27 cellular contexts compared by ENCODE assay signal in the genomic region with DNA sequence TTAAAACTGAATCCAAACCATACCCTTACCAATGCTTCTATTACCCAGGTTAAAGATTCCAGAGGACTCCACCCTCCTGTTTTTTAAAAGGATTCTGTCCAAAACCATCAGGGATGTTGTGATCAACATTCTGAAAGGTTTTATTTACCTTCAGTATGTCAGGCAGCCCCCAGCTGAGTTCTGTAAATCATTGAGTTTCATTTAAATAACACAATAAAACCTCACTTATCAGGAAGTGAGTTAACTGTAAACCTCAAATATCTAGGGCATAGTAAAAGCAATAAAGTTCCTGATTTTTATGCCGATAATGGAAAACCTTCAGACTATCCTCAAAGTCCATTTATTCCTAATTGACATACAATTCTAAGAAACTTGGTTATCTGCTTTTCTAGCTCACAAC.
"Had no signal": no experiment of that assay in that cellular context is flagged by ENCODE, and none has a peak within 500 bp of the region (broad histone marks: within the 10 kb centered on the region; RNA-seq: fewer than 3 reads in every experiment).

No MANE protein-coding gene starts in this region.

- H3K9ac ChIP-seq: parathyroid adenoma had no signal

- H3K9me3 ChIP-seq: left lung, lower lobe of right lung, neutrophil, right atrium auricular region, right lobe of liver, tibial nerve, uterus had no signal

- H3K79me2 ChIP-seq: parathyroid adenoma had no signal

- H3K4me3 Mint-ChIP-seq: naive thymus-derived CD8-positive, alpha-beta T cell; nephron; neural crest cell; stimulated activated memory B cell treated with anti-CD40 and anti-IgM and Interleukin-4, amounts not matched to agents 10 μg/mL and 1 μg/mL and 100 μg/mL, for 72 hours; stimulated activated naive CD8-positive, alpha-beta T cell treated with anti-CD3 and anti-CD28 coated beads, Interleukin-15, amount 100 ng/mL, for 72 hours; type B pancreatic cell had no signal

- ATAC-seq: left cardiac atrium; left lung; lower lobe of right lung; naive thymus-derived CD8-positive, alpha-beta T cell; right lobe of liver; stimulated activated memory B cell treated with anti-CD40 and anti-IgM and Interleukin-4, amounts not matched to agents 10 μg/mL and 1 μg/mL and 100 μg/mL, for 72 hours; stimulated activated naive CD8-positive, alpha-beta T cell treated with anti-CD3 and anti-CD28 coated beads, Interleukin-15, amount 100 ng/mL, for 72 hours had no signal

- H3K27ac Mint-ChIP-seq: nephron; progenitor cell of endocrine pancreas; stimulated activated memory B cell treated with anti-CD40 and anti-IgM and Interleukin-4, amounts not matched to agents 10 μg/mL and 1 μg/mL and 100 μg/mL, for 72 hours; type B pancreatic cell had no signal

- H3K36me3 ChIP-seq: left lung, lower lobe of right lung, neutrophil, right atrium auricular region, right lobe of liver, tibial nerve, uterus had no signal

- H3K27me3 ChIP-seq: left lung, neutrophil, right atrium auricular region, right lobe of liver, tibial nerve, uterus had no signal

- H3K4me2 ChIP-seq: smooth muscle cell had no signal

- H3K27me3 Mint-ChIP-seq: naive thymus-derived CD8-positive, alpha-beta T cell; progenitor cell of endocrine pancreas; stimulated activated memory B cell treated with anti-CD40 and anti-IgM and Interleukin-4, amounts not matched to agents 10 μg/mL and 1 μg/mL and 100 μg/mL, for 72 hours; stimulated activated naive CD8-positive, alpha-beta T cell treated with anti-CD3 and anti-CD28 coated beads, Interleukin-15, amount 100 ng/mL, for 72 hours had no signal

- H3K36me3 Mint-ChIP-seq: stimulated activated memory B cell treated with anti-CD40 and anti-IgM and Interleukin-4, amounts not matched to agents 10 μg/mL and 1 μg/mL and 100 μg/mL, for 72 hours; type B pancreatic cell had no signal

- H3K4me1 ChIP-seq: left lung, lower lobe of right lung, parathyroid adenoma, right atrium auricular region, right lobe of liver, tibial nerve, uterus had no signal

- H2AFZ ChIP-seq: parathyroid adenoma had no signal

- H3K9me3 Mint-ChIP-seq: nephron; stimulated activated memory B cell treated with anti-CD40 and anti-IgM and Interleukin-4, amounts not matched to agents 10 μg/mL and 1 μg/mL and 100 μg/mL, for 72 hours; stimulated activated naive CD8-positive, alpha-beta T cell treated with anti-CD3 and anti-CD28 coated beads, Interleukin-15, amount 100 ng/mL, for 72 hours had no signal

- DNase-seq: kidney glomerular epithelial cell; left cardiac atrium; left lung; lower lobe of right lung; mammary epithelial cell; mesenchymal stem cell; naive thymus-derived CD8-positive, alpha-beta T cell; occipital lobe; right lobe of liver; stimulated activated CD4-positive, alpha-beta T cell treated with anti-CD3 and anti-CD28 coated beads, Interleukin-1b, Interleukin-23, amount 100 ng/mL, for 48 hours; stimulated activated CD4-positive, alpha-beta T cell treated with anti-CD3 and anti-CD28 coated beads, Interleukin-2, amount 100 ng/mL, for 48 hours; stimulated activated CD4-positive, alpha-beta T cell treated with anti-CD3 and anti-CD28 coated beads, Interleukin-4, amount 100 ng/mL, for 4 hours; stimulated activated CD8-positive, alpha-beta memory T cell treated with anti-CD3 and anti-CD28 coated beads, Interleukin-4, amount 100 ng/mL, for 48 hours; stimulated activated naive CD4-positive, alpha-beta T cell treated with Interleukin-2 at 50 U/mL for 16 hours; stimulated activated naive CD8-positive, alpha-beta T cell treated with anti-CD3 and anti-CD28 coated beads, Interleukin-15, amount 100 ng/mL, for 72 hours; substantia nigra; uterus had no signal

- H3K4me3 ChIP-seq: left lung, lower lobe of right lung, right atrium auricular region, right lobe of liver, smooth muscle cell, tibial nerve, uterus had no signal

- H3K27ac ChIP-seq: left lung, lower lobe of right lung, neutrophil, parathyroid adenoma, right atrium auricular region, right lobe of liver, tibial nerve, uterus had no signal

- H3K4me1 Mint-ChIP-seq: naive thymus-derived CD8-positive, alpha-beta T cell; nephron; stimulated activated memory B cell treated with anti-CD40 and anti-IgM and Interleukin-4, amounts not matched to agents 10 μg/mL and 1 μg/mL and 100 μg/mL, for 72 hours; stimulated activated naive CD8-positive, alpha-beta T cell treated with anti-CD3 and anti-CD28 coated beads, Interleukin-15, amount 100 ng/mL, for 72 hours had no signal
